In genomic region chr16:10121496-10121895, GRCh38 we compare ENCODE assay signal across 16 cellular contexts.
A peak's percentile ranks its signal among the peaks of the same experiment; 100 is the strongest.
DNase-seq lines count a peak whose midpoint lies in the region; ATAC-seq and TF ChIP-seq lines count a peak whose summit lies in the region.
"Had no signal": no experiment of that assay in that cellular context is flagged by ENCODE, and none has a peak within 500 bp of the region (broad histone marks: within the 10 kb centered on the region; RNA-seq: fewer than 3 reads in every experiment).

No MANE protein-coding gene starts in this region.

- no peaks in the 10 kb centered on the region for H3K36me3 ChIP-seq in aorta (ENCODE audit: control insufficient read depth in 1 of 2, insufficient read depth in 2 of 2, low read length in 1 of 2)
- H3K36me3 ChIP-seq: colonic mucosa, Peyer's patch, thoracic aorta had no signal

- in situ Hi-C loops in astrocyte of the spinal cord (cut with HindIII; ENCODE audit: low sequenced_read_pairs): no loop called here

- WGBS in aorta, 2 donors: 1 to 2% methylated on average over 2 of the region's 2 CpGs

- H3K27me3 ChIP-seq in aorta (ENCODE audit: control insufficient read depth in 1 of 2, insufficient read depth in 2 of 2, low read length in 1 of 2): no peaks in the 10 kb centered on the region
- H3K27me3 ChIP-seq: colonic mucosa, Peyer's patch had no signal

- peak overlapping the region; percentile 55 for H3K4me3 Mint-ChIP-seq in HFFc6
- H3K4me3 Mint-ChIP-seq: GM23338, natural killer cell had no signal

- H3K27ac Mint-ChIP-seq in HFFc6: peak overlapping the region; percentile 85
- H3K27ac Mint-ChIP-seq: GM23338, natural killer cell had no signal

- ATAC-seq in aorta (ENCODE audit: low FRiP score): peak; percentile 64
- ATAC-seq: natural killer cell had no signal

- no peaks in the 10 kb centered on the region for H3K36me3 Mint-ChIP-seq in HFFc6 (ENCODE audit: low read depth)
- H3K36me3 Mint-ChIP-seq: natural killer cell had no signal

- H3K4me3 ChIP-seq in astrocyte of the spinal cord (ENCODE audit: low read depth, low read length) (no peak overlapping the region), aorta (ENCODE audit: low read length in 2 of 2) (no peak overlapping the region)
- H3K4me3 ChIP-seq: colonic mucosa, GM23338, Peyer's patch, skin epidermis had no signal

- H3K9me3 Mint-ChIP-seq in HFFc6: no peaks in the 10 kb centered on the region
- H3K9me3 Mint-ChIP-seq: GM23338, natural killer cell had no signal

- peaks cover 40% of the 10 kb centered on the region for H3K4me1 Mint-ChIP-seq in HFFc6 (ENCODE audit: low read depth)
- H3K4me1 Mint-ChIP-seq: natural killer cell had no signal

- H3K4me1 ChIP-seq in aorta (ENCODE audit: control insufficient read depth in 1 of 2, insufficient read depth in 2 of 2, low read length in 2 of 2): peaks cover 0 to 2% of the 10 kb centered on the region in 2 donors
- H3K4me1 ChIP-seq: colonic mucosa, Peyer's patch had no signal

- no peaks in the 10 kb centered on the region for H3K9me3 ChIP-seq in aorta (ENCODE audit: control insufficient read depth, low read length)
- H3K9me3 ChIP-seq: colonic mucosa, Peyer's patch, thoracic aorta had no signal

- peak; percentile 76 for DNase-seq in HFFc6
- DNase-seq in astrocyte of the spinal cord (ENCODE audit: low read depth, low spot score): peak; percentile 86
- peak; percentile 81 for DNase-seq in islet precursor cell
- no peak for DNase-seq in aorta
- DNase-seq in activated CD8-positive, alpha-beta memory T cell treated with anti-CD3 and anti-CD28 coated beads for 24 hours: no peak
- no peak for DNase-seq in ureter (ENCODE audit: low spot score)
- no peak for DNase-seq in NCI-H1092 treated with DMSO at 0.1 percent for 48 hours (lab: John Stamatoyannopoulos, UW)
- DNase-seq: activated naive CD4-positive, alpha-beta T cell treated with anti-CD3 and anti-CD28 coated beads, Interleukin-2, amount 50 U/mL, for 16 hours; colonic mucosa; left cardiac atrium; natural killer cell; Peyer's patch; T1000 had no signal

- no peaks in the 10 kb centered on the region; the same call in 1 of the 2 replicates for H3K27me3 Mint-ChIP-seq in HFFc6 (ENCODE audit: insufficient read depth)

- no peak overlapping the region for H3K27ac ChIP-seq in aorta (ENCODE audit: low read depth in 1 of 2, low read length in 2 of 2)
- H3K27ac ChIP-seq: colonic mucosa, skin epidermis had no signal

- intact Hi-C loops in aorta (cut with DNase I): loop anchor here in 1 of 2 donors (5.0 kb wide), 1 partner anchor 39 kb away; no protein-coding TSS in a partner anchor

- TF ChIP-seq CTCF in HFFc6 (IDR thresholded peaks at IDR 0.05) (no peak), astrocyte of the spinal cord (IDR thresholded peaks at IDR 0.05; ENCODE audit: low read depth, low read length) (no peak)

Comparison
In these comparisons a context has a peak if more than half of its experiments do, and no peak if none do; other contexts are left out.
1. DNase-seq: peak in HFFc6 (single experiment), astrocyte of the spinal cord (single experiment) and islet precursor cell (single experiment); none in aorta (0 of 2), activated CD8-positive, alpha-beta memory T cell treated with anti-CD3 and anti-CD28 coated beads for 24 hours (single experiment), ureter (single experiment) and NCI-H1092 treated with DMSO at 0.1 percent for 48 hours (single experiment).